Comparison of ENCODE assay signal across 8 cellular contexts in genomic region chr10:12419279-12419847, GRCh38.
DNase-seq lines count a peak whose midpoint lies in the region; ATAC-seq, FAIRE-seq and TF ChIP-seq lines count a peak whose summit lies in the region.

No MANE protein-coding gene starts in this region.

- no peak for FAIRE-seq in urothelium cell line (lab: Jason Lieb, UNC)

- no peak for TF ChIP-seq CTCF in adrenal gland (IDR thresholded peaks at IDR 0.05)

- H3K27ac ChIP-seq in CD4-positive, alpha-beta memory T cell (ENCODE audit: low read depth, low read length) = no peak overlapping the region
- no peak overlapping the region for H3K27ac ChIP-seq in adrenal gland

- peaks cover 0 to under 1% (median 0%) of the 10 kb centered on the region in 8 donors for H3K9me3 Mint-ChIP-seq in CD4-positive, alpha-beta memory T cell
- H3K9me3 Mint-ChIP-seq in natural killer cell treated with Interleukin-12 subunit alpha and Interleukin-12 subunit beta and Interleukin-15 and Interleukin-18, amount 100 ng/mL, for 72 hours = no peaks in the 10 kb centered on the region

- no peaks in the 10 kb centered on the region for H3K27me3 ChIP-seq in CD4-positive, alpha-beta memory T cell (ENCODE audit: insufficient read depth, low read length)
- no peaks in the 10 kb centered on the region for H3K27me3 ChIP-seq in adrenal gland

- H3K4me1 ChIP-seq in CD4-positive, alpha-beta memory T cell (ENCODE audit: insufficient read depth, low read length) = peaks cover 13% of the 10 kb centered on the region
- peaks cover 0 to 8% of the 10 kb centered on the region in 2 donors for H3K4me1 ChIP-seq in adrenal gland (replicated peaks in 1 of 2)

- H3K27me3 Mint-ChIP-seq in CD4-positive, alpha-beta memory T cell = no peaks in the 10 kb centered on the region
- H3K27me3 Mint-ChIP-seq in natural killer cell treated with Interleukin-12 subunit alpha and Interleukin-12 subunit beta and Interleukin-15 and Interleukin-18, amount 100 ng/mL, for 72 hours = no peaks in the 10 kb centered on the region

- H3K36me3 ChIP-seq in CD4-positive, alpha-beta memory T cell (ENCODE audit: insufficient read depth, low read length) = no peaks in the 10 kb centered on the region
- H3K36me3 ChIP-seq in adrenal gland (replicated peaks in 1 of 2) = no peaks in the 10 kb centered on the region

- peak overlapping the region; percentile 52 to 79 (median 66) for H3K27ac Mint-ChIP-seq in CD4-positive, alpha-beta memory T cell
- H3K27ac Mint-ChIP-seq in natural killer cell treated with Interleukin-12 subunit alpha and Interleukin-12 subunit beta and Interleukin-15 and Interleukin-18, amount 100 ng/mL, for 72 hours = peak overlapping the region in 1 of 2 donors; percentile 33

- H3K36me3 Mint-ChIP-seq in CD4-positive, alpha-beta memory T cell = peaks cover 0 to 6% of the 10 kb centered on the region in 2 donors
- H3K36me3 Mint-ChIP-seq in natural killer cell treated with Interleukin-12 subunit alpha and Interleukin-12 subunit beta and Interleukin-15 and Interleukin-18, amount 100 ng/mL, for 72 hours = no peaks in the 10 kb centered on the region

- 70 to 78% (median 72%) methylated on average over 9 of the region's 9 CpGs for WGBS in adrenal gland, 4 donors

- ATAC-seq in natural killer cell treated with Interleukin-12 subunit alpha and Interleukin-12 subunit beta and Interleukin-15 and Interleukin-18, amount 100 ng/mL, for 72 hours = peak; percentile 68 to 74
- no peak for ATAC-seq in HG02973 (IDR thresholded peaks at IDR 0.05; ENCODE audit: unreplicated experiment)

- POLR2A ChIA-PET in CD4-positive, alpha-beta memory T cell (lab: Charles Lee; ENCODE audit: partially characterized antibody) = interaction anchor here (0.6 to 1.5 kb wide), 3 partner anchors 30 to 70 kb away, joined by 3 to 4 read pairs (median 3); partner anchors contain the start of gene CAMK1D

- no peaks in the 10 kb centered on the region for H3K9me3 ChIP-seq in CD4-positive, alpha-beta memory T cell (ENCODE audit: control insufficient read depth in 1 of 2, low read length in 2 of 2)
- no peaks in the 10 kb centered on the region for H3K9me3 ChIP-seq in adrenal gland (replicated peaks in 1 of 3)

- peak overlapping the region in 4 of 8 donors; percentile 3 to 53 (median 33) for H3K4me3 Mint-ChIP-seq in CD4-positive, alpha-beta memory T cell
- no peak overlapping the region for H3K4me3 Mint-ChIP-seq in natural killer cell treated with Interleukin-12 subunit alpha and Interleukin-12 subunit beta and Interleukin-15 and Interleukin-18, amount 100 ng/mL, for 72 hours

- CTCF ChIA-PET in CD4-positive, alpha-beta memory T cell (lab: Charles Lee; ENCODE audit: partially characterized antibody) = interaction anchor here (1.8 kb wide), 1 partner anchor 237 kb away, joined by 5 read pairs; no protein-coding TSS in a partner anchor

- intact Hi-C loops in CD4-positive, alpha-beta memory T cell (cut with micrococcal nuclease) = no loop called here
- intact Hi-C loops in adrenal gland (cut with DNase I) = no loop called here

- H3K4me1 Mint-ChIP-seq in CD4-positive, alpha-beta memory T cell = peaks cover 25 to 40% (median 34%) of the 10 kb centered on the region in 4 donors
- H3K4me1 Mint-ChIP-seq in natural killer cell treated with Interleukin-12 subunit alpha and Interleukin-12 subunit beta and Interleukin-15 and Interleukin-18, amount 100 ng/mL, for 72 hours (ENCODE audit: low read depth in 2 of 2) = peaks cover 20 to 26% of the 10 kb centered on the region in 2 donors

- TF ChIP-seq POLR2A in adrenal gland (IDR thresholded peaks at IDR 0.05) = no peak

- no peak overlapping the region for H3K4me3 ChIP-seq in CD4-positive, alpha-beta memory T cell (ENCODE audit: low read length in 2 of 2)
- H3K4me3 ChIP-seq in adrenal gland = no peak overlapping the region

- peak; percentile 10 to 80 (median 23) for DNase-seq in CD4-positive, alpha-beta memory T cell
- DNase-seq in SW480 (ENCODE audit: low spot score) (peak; percentile 66), amniotic stem cell (lab: John Stamatoyannopoulos, UW) (peak; percentile 90), urothelium cell line (ENCODE audit: low spot score) (peak; percentile 91), islet precursor cell (no peak), adrenal gland (no peak)
- DNase-seq in natural killer cell treated with Interleukin-12 subunit alpha and Interleukin-12 subunit beta and Interleukin-15 and Interleukin-18, amount 100 ng/mL, for 72 hours (ENCODE audit: low spot score) = no peak

Comparison
In these comparisons a context has a peak if more than half of its experiments do, and no peak if none do; other contexts are left out.
1. DNase-seq: peak in CD4-positive, alpha-beta memory T cell (5 of 5), SW480 (single experiment), amniotic stem cell (single experiment) and urothelium cell line (single experiment); none in natural killer cell treated with Interleukin-12 subunit alpha and Interleukin-12 subunit beta and Interleukin-15 and Interleukin-18, amount 100 ng/mL, for 72 hours (single experiment), islet precursor cell (single experiment) and adrenal gland (0 of 7).